Comparison of ENCODE assay signal across 14 cellular contexts in the genomic region with DNA sequence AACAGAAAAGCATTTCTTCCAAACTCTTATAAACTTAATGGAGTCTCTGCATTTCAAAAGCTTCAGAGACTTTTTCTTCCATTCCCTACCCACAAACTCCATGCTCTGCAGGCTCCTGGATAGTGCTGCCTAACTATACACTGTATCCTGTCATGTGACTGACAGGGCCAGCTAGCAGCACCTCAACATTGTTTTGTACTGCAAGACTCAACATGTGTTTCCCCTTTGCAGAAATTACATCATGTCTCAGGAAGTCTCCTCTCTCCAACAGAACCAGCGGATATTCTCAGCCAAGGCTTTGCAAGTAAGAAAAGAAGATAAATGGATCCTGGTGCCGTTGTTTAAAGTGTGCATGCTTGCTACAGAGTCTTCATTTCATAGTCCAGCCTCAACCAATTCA.
DNase-seq lines count a peak whose midpoint lies in the region; TF ChIP-seq lines count a peak whose summit lies in the region.
"Had no signal": no experiment of that assay in that cellular context is flagged by ENCODE, and none has a peak within 500 bp of the region (broad histone marks: within the 10 kb centered on the region; RNA-seq: fewer than 3 reads in every experiment).

No MANE protein-coding gene starts in this region.

- peak; percentile 5 for DNase-seq in HFFc6
- peak; percentile 31 for DNase-seq in UCSD-AML1 (lab: John Stamatoyannopoulos, UW; ENCODE audit: unreplicated experiment)
- DNase-seq in foreskin fibroblast = peak; percentile 47 to 86
- DNase-seq in skeletal muscle cell (ENCODE audit: low read depth) = peak; percentile 6
- no peak for DNase-seq in activated CD8-positive, alpha-beta memory T cell treated with anti-CD3 and anti-CD28 coated beads, Interleukin-2, amount 50 U/mL, for 4 hours
- no peak for DNase-seq in CD14-positive monocyte (ENCODE audit: low spot score)
- DNase-seq in OCI-M1 (lab: John Stamatoyannopoulos, UW) = no peak
- DNase-seq: activated T-cell treated with anti-CD3 and anti-CD28 coated beads, Interleukin-2, amount 50 U/mL, for 72 hours; DND-41; H9; NCI-H1417; PC-3; stimulated activated naive B cell treated with anti-CD40 and anti-IgM and Interleukin-4, amounts not matched to agents 10 μg/mL and 1 μg/mL and 100 μg/mL, for 72 hours had no signal

- H3K4me1 Mint-ChIP-seq in HFFc6 (ENCODE audit: low read depth) (peaks cover 19% of the 10 kb centered on the region), CD14-positive monocyte (peaks cover 10% of the 10 kb centered on the region)
- H3K4me1 Mint-ChIP-seq: central memory CD8-positive, alpha-beta T cell; stimulated activated naive B cell treated with anti-CD40 and anti-IgM and Interleukin-4, amounts not matched to agents 10 μg/mL and 1 μg/mL and 100 μg/mL, for 72 hours had no signal

- no peak overlapping the region for H3K4me3 ChIP-seq in foreskin fibroblast (ENCODE audit: low read depth in 1 of 2, low read length in 2 of 2)
- H3K4me3 ChIP-seq in skeletal muscle cell (ENCODE audit: low read depth, low read length) = no peak overlapping the region

- no peaks in the 10 kb centered on the region for H3K9me3 Mint-ChIP-seq in HFFc6
- peaks cover 0 to 2% (median 0%) of the 10 kb centered on the region in 7 donors for H3K9me3 Mint-ChIP-seq in CD14-positive monocyte
- H3K9me3 Mint-ChIP-seq: activated T-cell treated with anti-CD3 and anti-CD28 coated beads, Interleukin-2, amount 50 U/mL, for 72 hours; central memory CD8-positive, alpha-beta T cell; H9 had no signal

- TF ChIP-seq CTCF in HFFc6 (IDR thresholded peaks at IDR 0.05) (no peak), foreskin fibroblast (IDR thresholded peaks at IDR 0.05; ENCODE audit: low read depth, low read length) (no peak), CD14-positive monocyte (IDR thresholded peaks at IDR 0.05) (no peak)

- intact Hi-C loops in CD14-positive monocyte (cut with micrococcal nuclease) = no loop called here

- no peak overlapping the region for H3K27ac Mint-ChIP-seq in HFFc6
- H3K27ac Mint-ChIP-seq in CD14-positive monocyte = no peak overlapping the region
- H3K27ac Mint-ChIP-seq: activated T-cell treated with anti-CD3 and anti-CD28 coated beads, Interleukin-2, amount 50 U/mL, for 72 hours; H9; stimulated activated naive B cell treated with anti-CD40 and anti-IgM and Interleukin-4, amounts not matched to agents 10 μg/mL and 1 μg/mL and 100 μg/mL, for 72 hours had no signal

- H3K27me3 Mint-ChIP-seq in HFFc6 (ENCODE audit: insufficient read depth) (peaks cover 18% of the 10 kb centered on the region), CD14-positive monocyte (ENCODE audit: low read depth in 3 of 3) (peaks cover 0 to 5% (median 1%) of the 10 kb centered on the region in 3 donors)

- H3K4me3 Mint-ChIP-seq in HFFc6 = no peak overlapping the region
- H3K4me3 Mint-ChIP-seq in CD14-positive monocyte = peak overlapping the region in 1 of 2 donors; percentile 44
- H3K4me3 Mint-ChIP-seq: activated T-cell treated with anti-CD3 and anti-CD28 coated beads, Interleukin-2, amount 50 U/mL, for 72 hours; central memory CD8-positive, alpha-beta T cell; H9; stimulated activated naive B cell treated with anti-CD40 and anti-IgM and Interleukin-4, amounts not matched to agents 10 μg/mL and 1 μg/mL and 100 μg/mL, for 72 hours had no signal

- H3K36me3 Mint-ChIP-seq in HFFc6 (ENCODE audit: low read depth) (no peaks in the 10 kb centered on the region), CD14-positive monocyte (no peaks in the 10 kb centered on the region)
- H3K36me3 Mint-ChIP-seq: stimulated activated naive B cell treated with anti-CD40 and anti-IgM and Interleukin-4, amounts not matched to agents 10 μg/mL and 1 μg/mL and 100 μg/mL, for 72 hours had no signal

Comparison
In these comparisons a context has a peak if more than half of its experiments do, and no peak if none do; other contexts are left out.
1. DNase-seq: peak in HFFc6 (single experiment), UCSD-AML1 (single experiment), foreskin fibroblast (2 of 2) and skeletal muscle cell (single experiment); none in activated CD8-positive, alpha-beta memory T cell treated with anti-CD3 and anti-CD28 coated beads, Interleukin-2, amount 50 U/mL, for 4 hours (single experiment), CD14-positive monocyte (single experiment) and OCI-M1 (single experiment).